8 cellular contexts compared by ENCODE assay signal in genomic region chr19:14383556-14383897, GRCh38. TPM values are rescaled to one million over a fixed set of nuclear protein-coding genes. Genes with fewer than 3 reads are reported as not detected.
A peak's percentile ranks its signal among the peaks of the same experiment; 100 is the strongest.
DNase-seq lines count a peak whose midpoint lies in the region; ATAC-seq and TF ChIP-seq lines count a peak whose summit lies in the region.

No MANE protein-coding gene starts in this region.

- in situ Hi-C loops in GM23248 (cut with MboI), result no loop called here

- H3K27me3 Mint-ChIP-seq in activated naive CD8-positive, alpha-beta T cell treated with anti-CD3 and anti-CD28 coated beads, Interleukin-2, amount 10 ng/mL, durations not matched to agents 7 days and 5 days, result no peaks in the 10 kb centered on the region

- no peaks in the 10 kb centered on the region for H3K9me3 Mint-ChIP-seq in activated naive CD8-positive, alpha-beta T cell treated with anti-CD3 and anti-CD28 coated beads, Interleukin-2, amount 10 ng/mL, durations not matched to agents 7 days and 5 days

- H3K4me3 ChIP-seq in AG04449 (ENCODE audit: low read depth, low read length) (peak overlapping the region; percentile 6), GM23248 (peak overlapping the region; percentile 66), mesodermal cell (ENCODE audit: extremely low read depth, insufficient read depth, low read length, poor library complexity, severe bottlenecking) (no peak overlapping the region)

- peaks cover 66% of the 10 kb centered on the region for H3K79me2 ChIP-seq in GM23248 (ENCODE audit: insufficient read depth)

- WGBS in GM23248 (ENCODE audit: low coverage in 1 of 2, low lambda C conversion rate in 2 of 2, missing lambda C conversion rate in 2 of 2), 2 experiments, result 8 to 22% methylated on average over 3 of the region's 3 CpGs
- WGBS in mesodermal cell (ENCODE audit: insufficient coverage in 2 of 2), 2 experiments, result 94 to 100% methylated on average over 2 of the region's 3 CpGs

- DNase-seq in AG04449 (ENCODE audit: low read depth, low spot score) (no peak), GM23248 (peak; percentile 51), OCI-M1 (lab: John Stamatoyannopoulos, UW) (no peak)
- DNase-seq in activated naive CD8-positive, alpha-beta T cell treated with anti-CD3 and anti-CD28 coated beads, Interleukin-2, amount 10 ng/mL, durations not matched to agents 7 days and 5 days, result no peak
- no peak for DNase-seq in activated CD4-positive, alpha-beta T cell treated with anti-CD3 and anti-CD28 coated beads for 4 hours

- H3K9me2 ChIP-seq in GM23248 (ENCODE audit: insufficient read depth), result no peaks in the 10 kb centered on the region

- CTCF ChIA-PET in AG04449 (lab: Yijun Ruan, JAX), result interaction anchor here (0.8 to 2.7 kb wide), 5 partner anchors 23 to 247 kb away, joined by 3 to 11 read pairs (median 4); partner anchors contain the start of gene ASF1B

- TF ChIP-seq CTCF in AG04449 (IDR thresholded peaks at IDR 0.05; ENCODE audit: insufficient read depth, low read length, missing control alignments), result peak; percentile 3

- H3K27ac Mint-ChIP-seq in activated naive CD8-positive, alpha-beta T cell treated with anti-CD3 and anti-CD28 coated beads, Interleukin-2, amount 10 ng/mL, durations not matched to agents 7 days and 5 days, result peak overlapping the region; percentile 95

- no peaks in the 10 kb centered on the region for H3K27me3 ChIP-seq in GM23248 (replicated peaks; ENCODE audit: insufficient read depth)

- H3K4me3 Mint-ChIP-seq in activated naive CD8-positive, alpha-beta T cell treated with anti-CD3 and anti-CD28 coated beads, Interleukin-2, amount 10 ng/mL, durations not matched to agents 7 days and 5 days, result peak overlapping the region; percentile 98

- POLR2A ChIA-PET in AG04449 (lab: Yijun Ruan, JAX), result no interaction called here
- POLR2A ChIA-PET in activated naive CD8-positive, alpha-beta T cell treated with anti-CD3 and anti-CD28 coated beads, Interleukin-2, amount 10 ng/mL, durations not matched to agents 7 days and 5 days (lab: Charles Lee), result interaction anchor here (0.6 to 12.1 kb wide), 13 partner anchors 9 to 547 kb away, joined by 3 to 747 read pairs (median 5); partner anchors contain the start of genes ASF1B and DNAJB1

- no peak for ATAC-seq in activated naive CD8-positive, alpha-beta T cell treated with anti-CD3 and anti-CD28 coated beads, Interleukin-2, amount 10 ng/mL, durations not matched to agents 7 days and 5 days (ENCODE audit: low read depth)
- ATAC-seq in GM21526 (IDR thresholded peaks at IDR 0.05; ENCODE audit: low FRiP score, unreplicated experiment) (no peak), HG03108 (IDR thresholded peaks at IDR 0.05; ENCODE audit: unreplicated experiment) (no peak)

- 0 out of 2 replicates have a peak overlapping the region, but pooled peaks have one; percentile 62 for H2AFZ ChIP-seq in GM23248

- H3K27ac ChIP-seq in GM23248 (peak overlapping the region; percentile 47), mesodermal cell (ENCODE audit: low read depth, low read length, severe bottlenecking) (peak overlapping the region; percentile 67)

- H3K4me1 ChIP-seq in GM23248 (ENCODE audit: insufficient read depth) (peaks cover 26% of the 10 kb centered on the region), mesodermal cell (ENCODE audit: control insufficient read depth, insufficient read depth, low read length, poor library complexity, severe bottlenecking) (peaks cover 35% of the 10 kb centered on the region)

- peak overlapping the region; percentile 93 for H3K9ac ChIP-seq in GM23248

- 0 out of 2 replicates have a peak, but pooled peaks cover 8% of the 10 kb centered on the region for H3F3A ChIP-seq in GM23248 (ENCODE audit: insufficient read depth)

- peaks cover 27% of the 10 kb centered on the region for H3K4me1 Mint-ChIP-seq in activated naive CD8-positive, alpha-beta T cell treated with anti-CD3 and anti-CD28 coated beads, Interleukin-2, amount 10 ng/mL, durations not matched to agents 7 days and 5 days

- peak overlapping the region; percentile 81 for H3K4me2 ChIP-seq in GM23248 (ENCODE audit: unreplicated experiment)

- no peaks in the 10 kb centered on the region for H4K20me1 ChIP-seq in GM23248 (ENCODE audit: insufficient read depth)

- H3K36me3 Mint-ChIP-seq in activated naive CD8-positive, alpha-beta T cell treated with anti-CD3 and anti-CD28 coated beads, Interleukin-2, amount 10 ng/mL, durations not matched to agents 7 days and 5 days, result peaks cover 30% of the 10 kb centered on the region

- H3K9me3 ChIP-seq in GM23248 (ENCODE audit: low read depth) (no peaks in the 10 kb centered on the region), mesodermal cell (ENCODE audit: control insufficient read depth, low read length) (no peaks in the 10 kb centered on the region)

- H3K36me3 ChIP-seq in GM23248 (ENCODE audit: low read depth), result no peaks in the 10 kb centered on the region
- H3K36me3 ChIP-seq in mesodermal cell (ENCODE audit: control insufficient read depth, insufficient read depth, low read length), result no peaks in the 10 kb centered on the region

RNA-seq across cellular contexts. Expression of gene ADGRE5, which starts 2.3 kb away (rescaled TPM):
- total RNA-seq in GM23248 (2014; rRNA removed; shearing (Covaris generic)), result 28.5 and 56.6 TPM in 2 replicates
- polyA plus RNA-seq in GM23248 (2016; fragmentation: Nextera tagmentation; extraction: Ambion mirVana), result 56.6 and 58.4 TPM in 2 replicates
- total RNA-seq in activated naive CD8-positive, alpha-beta T cell treated with anti-CD3 and anti-CD28 coated beads, Interleukin-2, amount 10 ng/mL, durations not matched to agents 7 days and 5 days, result 100 to 1,000 TPM; 304 to 315 TPM
- polyA plus RNA-seq in mesodermal cell (2013, experiment 1 of 2), result 18.4 TPM
- 15.9 TPM for polyA plus RNA-seq in mesodermal cell (2013, experiment 2 of 2)

RNA-seq across cellular contexts. Expression of gene DDX39A, which starts 35.6 kb away (rescaled TPM):
- 47.2 and 55.9 TPM in 2 replicates for total RNA-seq in GM23248 (2014; rRNA removed; shearing (Covaris generic))
- 57.7 and 58.7 TPM in 2 replicates for polyA plus RNA-seq in GM23248 (2016; fragmentation: Nextera tagmentation; extraction: Ambion mirVana)
- total RNA-seq in activated naive CD8-positive, alpha-beta T cell treated with anti-CD3 and anti-CD28 coated beads, Interleukin-2, amount 10 ng/mL, durations not matched to agents 7 days and 5 days, result 100 to 1,000 TPM; 192 to 202 TPM
- polyA plus RNA-seq in mesodermal cell (2013, experiment 1 of 2), result 50.4 TPM
- polyA plus RNA-seq in mesodermal cell (2013, experiment 2 of 2), result 46.8 TPM

RNA-seq across cellular contexts. Expression of gene PKN1, which starts 49.6 kb away (rescaled TPM):
- total RNA-seq in GM23248 (2014; rRNA removed; shearing (Covaris generic)), result 128 and 139 TPM in 2 replicates
- 47.2 and 56.4 TPM in 2 replicates for polyA plus RNA-seq in GM23248 (2016; fragmentation: Nextera tagmentation; extraction: Ambion mirVana)
- total RNA-seq in activated naive CD8-positive, alpha-beta T cell treated with anti-CD3 and anti-CD28 coated beads, Interleukin-2, amount 10 ng/mL, durations not matched to agents 7 days and 5 days, result 100 to 1,000 TPM; 244 to 265 TPM
- polyA plus RNA-seq in mesodermal cell (2013, experiment 1 of 2), result 81.2 TPM
- polyA plus RNA-seq in mesodermal cell (2013, experiment 2 of 2), result 67.1 TPM
